24 cellular contexts compared by ENCODE assay signal in genomic region chr1:219236095-219236494, GRCh38.
"Had no signal": no experiment of that assay in that cellular context is flagged by ENCODE, and none has a peak within 500 bp of the region (broad histone marks: within the 10 kb centered on the region; RNA-seq: fewer than 3 reads in every experiment).

No MANE protein-coding gene starts in this region.

- H3K27ac ChIP-seq: esophagus squamous epithelium, heart right ventricle, lower lobe of right lung, prostate gland, right atrium auricular region, testis, tibial artery had no signal

- H3K9me3 ChIP-seq: esophagus squamous epithelium, heart right ventricle, lower lobe of right lung, prostate gland, right atrium auricular region, testis, tibial artery had no signal

- H3K27ac Mint-ChIP-seq: type B pancreatic cell had no signal

- DNase-seq: effector CD8-positive, alpha-beta T cell; erythroblast; esophagus squamous epithelium; foreskin melanocyte; glutamatergic neuron; heart right ventricle; hypothalamus; left ventricle myocardium superior; lower lobe of right lung; nephron progenitor cell; nucleus accumbens; stimulated activated CD4-positive, alpha-beta T cell treated with anti-CD3 and anti-CD28 coated beads, Interleukin-12 subunit alpha, Interleukin-12 subunit beta, amount 100 ng/mL, for 4 hours; stimulated activated CD4-positive, alpha-beta T cell treated with anti-CD3 and anti-CD28 coated beads, Interleukin-1b, Interleukin-23, amount 100 ng/mL, for 48 hours; stimulated activated CD4-positive, alpha-beta T cell treated with anti-CD3 and anti-CD28 coated beads, Interleukin-4, amount 100 ng/mL, for 1 hour; stimulated activated CD8-positive, alpha-beta memory T cell treated with anti-CD3 and anti-CD28 coated beads, Interleukin-4, amount 100 ng/mL, for 48 hours; stimulated activated naive CD8-positive, alpha-beta T cell treated with anti-CD3 and anti-CD28 coated beads, Interleukin-15, Interleukin-2, amounts not matched to agents 100 U/mL and 50 U/mL, for 24 hours; substantia nigra; testis; tibial artery had no signal

- H3K27me3 Mint-ChIP-seq: type B pancreatic cell had no signal

- H3K36me3 Mint-ChIP-seq: type B pancreatic cell had no signal

- H3K4me1 ChIP-seq: esophagus squamous epithelium, heart right ventricle, lower lobe of right lung, prostate gland, right atrium auricular region, testis, tibial artery had no signal

- H3K4me3 ChIP-seq: esophagus squamous epithelium, heart right ventricle, lower lobe of right lung, prostate gland, right atrium auricular region, smooth muscle cell, testis, tibial artery had no signal

- H3K9me3 Mint-ChIP-seq: nephron progenitor cell, type B pancreatic cell had no signal

- H3K27me3 ChIP-seq: esophagus squamous epithelium, heart right ventricle, right atrium auricular region, testis, tibial artery had no signal

- H3K4me1 Mint-ChIP-seq: nephron progenitor cell had no signal

- ATAC-seq: heart right ventricle; left ventricle myocardium superior; lower lobe of right lung; sciatic nerve; stimulated activated naive CD8-positive, alpha-beta T cell treated with anti-CD3 and anti-CD28 coated beads, Interleukin-15, Interleukin-2, amounts not matched to agents 100 U/mL and 50 U/mL, for 24 hours had no signal

- H3K4me3 Mint-ChIP-seq: nephron progenitor cell, type B pancreatic cell had no signal

- H3K36me3 ChIP-seq: esophagus squamous epithelium, heart right ventricle, lower lobe of right lung, prostate gland, right atrium auricular region, tibial artery had no signal
